In genomic region chr2:229598227-229598626, GRCh38 we compare ENCODE assay signal across 34 cellular contexts.
"Had no signal": no experiment of that assay in that cellular context is flagged by ENCODE, and none has a peak within 500 bp of the region (broad histone marks: within the 10 kb centered on the region; RNA-seq: fewer than 3 reads in every experiment).

No MANE protein-coding gene starts in this region.

- H3K4me3 Mint-ChIP-seq: activated B cell treated with CpG ODN at 0.5 μM for 24 hours; activated CD8-positive, alpha-beta T cell treated with anti-CD3 and anti-CD28 coated beads for 36 hours; activated naive CD8-positive, alpha-beta T cell; activated T-cell treated with anti-CD3 and anti-CD28 coated beads, Interleukin-2, amount 50 U/mL, for 4 hours; activated T-helper 17 cell treated with anti-CD3 and anti-CD28 coated beads, Interleukin-2, amount 50 U/mL, for 72 hours; T-helper 17 cell; T-helper 2 cell treated with Interferon-gamma antibody and Interleukin-4, amounts not matched to agents 5 μg/mL and 100 μg/mL, for 36 hours had no signal

- H3K27ac ChIP-seq: brain microvascular endothelial cell, cardiac muscle cell, colonic mucosa, gastrocnemius medialis, heart left ventricle, WERI-Rb-1 had no signal

- H3K27ac Mint-ChIP-seq: activated B cell treated with CpG ODN at 0.5 μM for 24 hours; activated CD8-positive, alpha-beta T cell treated with anti-CD3 and anti-CD28 coated beads for 36 hours; activated naive CD8-positive, alpha-beta T cell; activated T-helper 17 cell treated with anti-CD3 and anti-CD28 coated beads, Interleukin-2, amount 50 U/mL, for 72 hours; T-helper 17 cell; T-helper 2 cell treated with Interferon-gamma antibody and Interleukin-4, amounts not matched to agents 5 μg/mL and 100 μg/mL, for 36 hours had no signal

- DNase-seq: activated B cell treated with CpG ODN at 0.5 μM for 24 hours; activated CD4-positive, alpha-beta T cell treated with anti-CD3 and anti-CD28 coated beads for 48 hours; activated CD4-positive, alpha-beta T cell treated with anti-CD3 and anti-CD28 coated beads, Interleukin-2, amount 50 U/mL, for 1 hour; activated CD4-positive, alpha-beta T cell treated with anti-CD3 and anti-CD28 coated beads, Interleukin-2, amount 50 U/mL, for 48 hours; activated CD8-positive, alpha-beta memory T cell treated with anti-CD3 and anti-CD28 coated beads for 24 hours; activated CD8-positive, alpha-beta T cell treated with anti-CD3 and anti-CD28 coated beads for 36 hours; activated effector memory CD4-positive, alpha-beta T cell treated with Interleukin-2 at 50 U/mL for 16 hours; activated gamma-delta T cell treated with Interleukin-2 at 50 U/mL for 16 hours; activated naive CD4-positive, alpha-beta T cell treated with anti-CD3 and anti-CD28 coated beads, Interleukin-2, amount 50 U/mL, for 16 hours; activated naive CD4-positive, alpha-beta T cell treated with Interleukin-2 at 50 U/mL for 16 hours; activated T-cell treated with anti-CD3 and anti-CD28 coated beads, Interleukin-2, amount 50 U/mL, for 4 hours; amniotic stem cell; anterior cingulate cortex; brain microvascular endothelial cell; central memory CD4-positive, alpha-beta T cell; cerebellar nuclear complex; colonic mucosa; effector CD8-positive, alpha-beta T cell; foreskin fibroblast; gastrocnemius medialis; glutamatergic neuron; heart left ventricle; T-helper 17 cell; T1000; WERI-Rb-1 had no signal

- H3K36me3 Mint-ChIP-seq: activated naive CD8-positive, alpha-beta T cell had no signal

- H3K9me3 ChIP-seq: colonic mucosa, gastrocnemius medialis, heart left ventricle had no signal

- H3K4me3 ChIP-seq: cardiac muscle cell, colonic mucosa, gastrocnemius medialis, heart left ventricle had no signal

- H3K9me3 Mint-ChIP-seq: activated CD8-positive, alpha-beta T cell treated with anti-CD3 and anti-CD28 coated beads for 36 hours; activated T-cell treated with anti-CD3 and anti-CD28 coated beads, Interleukin-2, amount 50 U/mL, for 4 hours; activated T-helper 17 cell treated with anti-CD3 and anti-CD28 coated beads, Interleukin-2, amount 50 U/mL, for 72 hours; T-helper 2 cell treated with Interferon-gamma antibody and Interleukin-4, amounts not matched to agents 5 μg/mL and 100 μg/mL, for 36 hours had no signal

- H3K4me1 ChIP-seq: colonic mucosa, gastrocnemius medialis, heart left ventricle had no signal

- H3K4me1 Mint-ChIP-seq: activated B cell treated with CpG ODN at 0.5 μM for 24 hours; activated T-helper 17 cell treated with anti-CD3 and anti-CD28 coated beads, Interleukin-2, amount 50 U/mL, for 72 hours; T-helper 17 cell had no signal

- FAIRE-seq: astrocyte, endometrium, endothelial cell of umbilical vein had no signal

- H3K36me3 ChIP-seq: brain microvascular endothelial cell, cardiac muscle cell, colonic mucosa, gastrocnemius medialis, heart left ventricle, WERI-Rb-1 had no signal

- ATAC-seq: activated CD4-positive, CD25-positive, alpha-beta regulatory T cell treated with anti-CD3 and anti-CD28 coated beads, Interleukin-2, amount 50 U/mL, for 24 hours; activated CD8-positive, alpha-beta T cell treated with anti-CD3 and anti-CD28 coated beads for 36 hours; activated T-cell treated with anti-CD3 and anti-CD28 coated beads, Interleukin-2, amount 50 U/mL, for 4 hours; activated T-helper 17 cell treated with anti-CD3 and anti-CD28 coated beads, Interleukin-2, amount 50 U/mL, for 72 hours; esophagus mucosa; gastrocnemius medialis; heart left ventricle; T-helper 17 cell had no signal

- H3K27me3 ChIP-seq: brain microvascular endothelial cell, cardiac muscle cell, colonic mucosa, gastrocnemius medialis had no signal
